In the genomic region with DNA sequence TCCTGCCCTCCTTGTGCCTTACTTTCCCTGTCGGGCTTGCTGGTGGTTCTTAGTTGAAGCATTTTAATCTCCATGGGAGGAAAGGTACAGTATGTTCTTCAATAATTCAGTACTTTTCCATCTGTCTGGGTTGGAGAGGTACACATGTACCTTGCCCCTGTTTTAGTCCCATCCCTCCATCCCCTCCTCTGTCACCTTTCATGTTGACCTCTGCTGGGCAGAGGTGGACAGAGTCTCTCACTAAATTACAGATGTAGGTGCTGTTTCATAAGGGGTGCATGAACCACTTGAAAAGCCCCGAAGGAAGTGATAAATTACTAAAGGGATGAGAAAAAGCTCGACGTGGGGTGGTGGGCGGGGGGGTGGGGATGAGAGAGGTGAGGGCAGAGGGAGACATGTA, we compare ENCODE assay signal across 10 cellular contexts. TPM values are rescaled to one million over a fixed set of nuclear protein-coding genes. Genes with fewer than 3 reads are reported as not detected.
A peak's percentile ranks its signal among the peaks of the same experiment; 100 is the strongest.
DNase-seq lines count a peak whose midpoint lies in the region; ATAC-seq and TF ChIP-seq lines count a peak whose summit lies in the region.
"Had no signal": no experiment of that assay in that cellular context is flagged by ENCODE, and none has a peak within 500 bp of the region (broad histone marks: within the 10 kb centered on the region; RNA-seq: fewer than 3 reads in every experiment).

No MANE protein-coding gene starts in this region.

- CTCF ChIA-PET in activated naive CD4-positive, alpha-beta T cell treated with anti-CD3 and anti-CD28 coated beads, Interleukin-2, amount 10 ng/mL, durations not matched to agents 7 days and 5 days (lab: Charles Lee): interaction anchor here (1.3 to 7.6 kb wide), 3 partner anchors 16 to 20 kb away, joined by 5 to 60 read pairs (median 6); no protein-coding TSS in a partner anchor

- H3K27ac Mint-ChIP-seq in activated naive CD4-positive, alpha-beta T cell treated with anti-CD3 and anti-CD28 coated beads, Interleukin-2, amount 10 ng/mL, durations not matched to agents 7 days and 5 days: peak overlapping the region; percentile 91
- H3K27ac Mint-ChIP-seq in mesothelial cell of epicardium: peak overlapping the region; percentile 92

- H3K27me3 ChIP-seq in transverse colon: no peaks in the 10 kb centered on the region

- peak overlapping the region; percentile 5 for H3K4me3 Mint-ChIP-seq in activated naive CD4-positive, alpha-beta T cell treated with anti-CD3 and anti-CD28 coated beads, Interleukin-2, amount 10 ng/mL, durations not matched to agents 7 days and 5 days
- no peak overlapping the region for H3K4me3 Mint-ChIP-seq in mesothelial cell of epicardium

- H3K36me3 Mint-ChIP-seq in activated naive CD4-positive, alpha-beta T cell treated with anti-CD3 and anti-CD28 coated beads, Interleukin-2, amount 10 ng/mL, durations not matched to agents 7 days and 5 days: peaks cover 38% of the 10 kb centered on the region
- no peaks in the 10 kb centered on the region for H3K36me3 Mint-ChIP-seq in mesothelial cell of epicardium

- peaks cover 95% of the 10 kb centered on the region for H3K4me1 Mint-ChIP-seq in activated naive CD4-positive, alpha-beta T cell treated with anti-CD3 and anti-CD28 coated beads, Interleukin-2, amount 10 ng/mL, durations not matched to agents 7 days and 5 days
- peaks cover 50% of the 10 kb centered on the region for H3K4me1 Mint-ChIP-seq in mesothelial cell of epicardium

- DNase-seq in activated naive CD4-positive, alpha-beta T cell treated with anti-CD3 and anti-CD28 coated beads, Interleukin-2, amount 10 ng/mL, durations not matched to agents 7 days and 5 days: no peak
- DNase-seq in activated naive CD4-positive, alpha-beta T cell treated with Interleukin-2 at 50 U/mL for 16 hours: no peak
- DNase-seq in mesothelial cell of epicardium (ENCODE audit: low spot score in 2 of 2, unreplicated experiment in 2 of 2): no peak
- no peak for DNase-seq in transverse colon
- DNase-seq in NCI-H2029 treated with DMSO at 0.1 percent for 48 hours (lab: John Stamatoyannopoulos, UW): no peak
- no peak for DNase-seq in LoVo (ENCODE audit: low spot score)
- DNase-seq: KG1 had no signal

- intact Hi-C loops in transverse colon (cut with DNase I; ENCODE audit: low total_unique reads): no loop called here

- TF ChIP-seq CTCF in mesothelial cell of epicardium (IDR thresholded peaks at IDR 0.05; ENCODE audit: unreplicated experiment): no peak
- no peak for TF ChIP-seq CTCF in transverse colon (IDR thresholded peaks at IDR 0.05)

- ATAC-seq in GM19035 (IDR thresholded peaks at IDR 0.05; ENCODE audit: unreplicated experiment): no peak

- H3K9me3 Mint-ChIP-seq in activated naive CD4-positive, alpha-beta T cell treated with anti-CD3 and anti-CD28 coated beads, Interleukin-2, amount 10 ng/mL, durations not matched to agents 7 days and 5 days: no peaks in the 10 kb centered on the region
- no peaks in the 10 kb centered on the region for H3K9me3 Mint-ChIP-seq in mesothelial cell of epicardium

- WGBS in transverse colon (ENCODE audit: low coverage in 1 of 2), 2 donors: 20 to 40% methylated on average over 2 to 5 of the region's 5 CpGs

- peaks cover 0 to under 1% (median 0%) of the 10 kb centered on the region in 4 donors for H3K36me3 ChIP-seq in transverse colon

- peak overlapping the region; percentile 75 for H3K27ac ChIP-seq in angular gyrus (ENCODE audit: low read depth, low read length)
- peak overlapping the region; percentile 88 to 93 (median 90) for H3K27ac ChIP-seq in transverse colon

- TF ChIP-seq POLR2A in transverse colon (IDR thresholded peaks at IDR 0.05): no peak

- no peaks in the 10 kb centered on the region for H3K9me3 ChIP-seq in transverse colon

- H3K27me3 Mint-ChIP-seq in activated naive CD4-positive, alpha-beta T cell treated with anti-CD3 and anti-CD28 coated beads, Interleukin-2, amount 10 ng/mL, durations not matched to agents 7 days and 5 days: no peaks in the 10 kb centered on the region
- no peaks in the 10 kb centered on the region for H3K27me3 Mint-ChIP-seq in mesothelial cell of epicardium (ENCODE audit: low read depth)
- H3K27me3 Mint-ChIP-seq: B cell had no signal

- H3K4me3 ChIP-seq in transverse colon: no peak overlapping the region

- in situ Hi-C loops in transverse colon (cut with MboI; ENCODE audit: low pct_ligation_motif_present in 1 of 4, low pct_unique_long_range_greater_than_20kb in 1 of 4, low sequenced_read_pairs in 3 of 4): no loop called here

- TF ChIP-seq EP300 in transverse colon (IDR thresholded peaks at IDR 0.05; ENCODE audit: low read depth): no peak

- H3K4me1 ChIP-seq in transverse colon: peaks cover 48 to 92% (median 87%) of the 10 kb centered on the region in 4 donors

RNA-seq across cellular contexts. Expression of a gene that starts 5.4 kb away (rescaled TPM):
- total RNA-seq in mesothelial cell of epicardium: 7.7 to 9.1 TPM (median 8.3 TPM) in 3 replicates
- total RNA-seq in transverse colon: 100 to 1,000 TPM in 2 of 4 donors, 10 to 100 TPM in 2; 63.8 to 154 (median 102) TPM

RNA-seq across cellular contexts. Expression of a gene that starts 29.3 kb away (rescaled TPM):
- 7.9 to 13.5 TPM (median 10.6 TPM) in 3 replicates for total RNA-seq in mesothelial cell of epicardium
- 10 to 100 TPM in 1 of 4 donors, 1 to 10 TPM in 1, under 1 TPM in 1, not detected in 1; 0.96 to 52.4 (median 2.7) TPM for total RNA-seq in transverse colon

RNA-seq across cellular contexts. Expression of a gene that starts 41.5 kb away (rescaled TPM):
- total RNA-seq in mesothelial cell of epicardium (117 to 128 TPM (median 127 TPM) in 3 replicates), transverse colon (100 to 1,000 TPM; 115 to 508 (median 151) TPM)

RNA-seq across cellular contexts. Expression of a gene that starts 41.7 kb away (rescaled TPM):
- total RNA-seq in mesothelial cell of epicardium (0.54 to 0.93 TPM (median 0.64 TPM) in 3 replicates), transverse colon (under 1 TPM in 2 of 4 donors, not detected in 2; 0.14 to 0.79 TPM)

RNA-seq across cellular contexts. Expression of a gene that starts 57.8 kb away (rescaled TPM):
- total RNA-seq in mesothelial cell of epicardium (461 to 479 TPM (median 479 TPM) in 3 replicates), transverse colon (10 to 100 TPM in 2 of 4 donors, 1 to 10 TPM in 2; 5.6 to 46.2 (median 11.7) TPM)
